19 cellular contexts compared by ENCODE assay signal in genomic region chr2:124018894-124019293, GRCh38. TPM values are rescaled to one million over a fixed set of nuclear protein-coding genes. Genes with fewer than 3 reads are reported as not detected.
DNase-seq lines count a peak whose midpoint lies in the region; TF ChIP-seq lines count a peak whose summit lies in the region.
"Had no signal": no experiment of that assay in that cellular context is flagged by ENCODE, and none has a peak within 500 bp of the region (broad histone marks: within the 10 kb centered on the region; RNA-seq: fewer than 3 reads in every experiment).

No MANE protein-coding gene starts in this region.

- H4K20me1 ChIP-seq in GM23248 (ENCODE audit: insufficient read depth): no peaks in the 10 kb centered on the region

- no peaks in the 10 kb centered on the region for H3K27me3 ChIP-seq in GM23248 (replicated peaks; ENCODE audit: insufficient read depth)
- H3K27me3 ChIP-seq: testis had no signal

- H3K27ac ChIP-seq in 22Rv1 (no peak overlapping the region), GM23248 (no peak overlapping the region)
- H3K27ac ChIP-seq: coronary artery, pancreas, skin epidermis, testis had no signal

- H3F3A ChIP-seq in GM23248 (ENCODE audit: insufficient read depth): no peaks in the 10 kb centered on the region

- in situ Hi-C loops in GM23248 (cut with MboI): no loop called here

- no peak overlapping the region for H2AFZ ChIP-seq in GM23248

- no peaks in the 10 kb centered on the region for H3K9me2 ChIP-seq in GM23248 (ENCODE audit: insufficient read depth)

- DNase-seq in GM23248: peak; percentile 1
- DNase-seq in OCI-M1 (lab: John Stamatoyannopoulos, UW): peak; percentile 25
- DNase-seq in epithelial cell of esophagus (ENCODE audit: low read depth): no peak
- no peak for DNase-seq in activated naive CD4-positive, alpha-beta T cell (lab: John Stamatoyannopoulos, UW)
- no peak for DNase-seq in SIG-M5 treated with dmso at 0.1 percent for 504 hours (lab: John Stamatoyannopoulos, UW; ENCODE audit: unreplicated experiment)
- DNase-seq in stimulated activated CD4-positive, alpha-beta T cell treated with anti-CD3 and anti-CD28 coated beads, Interleukin-2, amount 100 ng/mL, for 24 hours: no peak
- no peak for DNase-seq in HK-2 (ENCODE audit: unreplicated experiment)
- DNase-seq: activated gamma-delta T cell, anterior cingulate cortex, erythroblast, pancreas, SHP77 treated with DMSO at 0.1 percent for 48 hours, T-helper 9 cell, testis had no signal

- no peaks in the 10 kb centered on the region for H3K4me1 ChIP-seq in GM23248 (ENCODE audit: insufficient read depth)
- H3K4me1 ChIP-seq: pancreas, testis had no signal

- H3K9me3 ChIP-seq in GM23248 (ENCODE audit: low read depth): no peaks in the 10 kb centered on the region
- H3K9me3 ChIP-seq: pancreas, testis had no signal

- H3K9ac ChIP-seq in GM23248: no peak overlapping the region

- no peaks in the 10 kb centered on the region for H3K36me3 ChIP-seq in GM23248 (ENCODE audit: low read depth)
- H3K36me3 ChIP-seq: pancreas had no signal

- TF ChIP-seq CTCF in 22Rv1 (IDR thresholded peaks at IDR 0.05) (0 out of 2 replicates have a peak, but pooled peaks have one; percentile 18), epithelial cell of esophagus (IDR thresholded peaks at IDR 0.05; ENCODE audit: insufficient read depth, low read depth, low read length, missing control alignments) (peak; percentile 17)

- no peaks in the 10 kb centered on the region for H3K79me2 ChIP-seq in GM23248 (ENCODE audit: insufficient read depth)

- no peak overlapping the region for H3K4me2 ChIP-seq in GM23248 (ENCODE audit: unreplicated experiment)

- H3K4me3 ChIP-seq in GM23248 (no peak overlapping the region), epithelial cell of esophagus (ENCODE audit: low read length) (no peak overlapping the region)
- H3K4me3 ChIP-seq: coronary artery, pancreas, skin epidermis, testis had no signal

RNA-seq across cellular contexts. Expression of gene CNTNAP5, which starts 6.2 kb away (rescaled TPM):
- not detected in 2 replicates for total RNA-seq in GM23248 (2014; rRNA removed; shearing (Covaris generic))
- polyA plus RNA-seq in GM23248 (2016; fragmentation: Nextera tagmentation; extraction: Ambion mirVana): not detected in 2 replicates
- total RNA-seq: G401, liver had no signal
- polyA plus RNA-seq: liver had no signal

Comparison
In these comparisons a context has a peak if more than half of its experiments do, and no peak if none do; other contexts are left out.
1. DNase-seq: peak in GM23248 (single experiment) and OCI-M1 (single experiment); none in epithelial cell of esophagus (single experiment), activated naive CD4-positive, alpha-beta T cell (0 of 4), SIG-M5 treated with dmso at 0.1 percent for 504 hours (single experiment), stimulated activated CD4-positive, alpha-beta T cell treated with anti-CD3 and anti-CD28 coated beads, Interleukin-2, amount 100 ng/mL, for 24 hours (0 of 2) and HK-2 (single experiment).